Comparison of ENCODE assay signal across 9 cellular contexts in the genomic region with DNA sequence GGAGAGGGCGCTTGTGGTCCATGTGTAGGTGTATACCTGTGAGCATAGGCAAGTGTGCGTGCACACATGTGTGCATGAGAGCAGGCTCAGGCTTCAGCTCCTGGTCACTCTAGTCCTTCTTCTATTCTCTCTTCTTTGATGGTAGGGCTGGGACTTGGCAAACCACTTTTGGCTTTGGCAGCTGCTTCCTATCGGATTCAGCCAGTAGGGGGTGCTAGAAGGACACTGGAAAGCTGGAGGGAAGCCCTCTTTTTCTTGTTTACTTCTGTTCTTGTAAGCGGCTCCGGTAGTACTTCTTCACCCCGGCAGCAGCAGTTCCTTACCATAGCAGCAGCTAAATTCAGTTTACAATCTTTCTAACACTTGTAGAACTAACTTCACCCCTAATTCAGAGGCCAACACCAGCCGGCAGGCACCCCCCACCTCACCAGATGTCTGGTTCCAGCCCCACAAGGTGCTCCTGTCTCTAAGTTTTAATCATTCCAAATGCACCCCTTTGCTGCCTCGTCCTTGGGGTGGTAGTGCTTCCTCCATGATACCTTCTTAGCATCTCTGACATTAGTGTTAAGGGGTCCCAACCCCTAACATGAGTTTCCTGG. TPM values are rescaled to one million over a fixed set of nuclear protein-coding genes. Genes with fewer than 3 reads are reported as not detected.
DNase-seq lines count a peak whose midpoint lies in the region; ATAC-seq and TF ChIP-seq lines count a peak whose summit lies in the region.
"Had no signal": no experiment of that assay in that cellular context is flagged by ENCODE, and none has a peak within 500 bp of the region (broad histone marks: within the 10 kb centered on the region; RNA-seq: fewer than 3 reads in every experiment).

No MANE protein-coding gene starts in this region.

- H3K27me3 Mint-ChIP-seq in CD4-positive, CD25-positive, alpha-beta regulatory T cell: no peaks in the 10 kb centered on the region
- H3K27me3 Mint-ChIP-seq in glutamatergic neuron (ENCODE audit: unreplicated experiment): peaks cover 12% of the 10 kb centered on the region

- H3K9me3 Mint-ChIP-seq in CD4-positive, CD25-positive, alpha-beta regulatory T cell: no peaks in the 10 kb centered on the region
- peaks cover 2% of the 10 kb centered on the region for H3K9me3 Mint-ChIP-seq in glutamatergic neuron (ENCODE audit: unreplicated experiment)

- H3K36me3 Mint-ChIP-seq in CD4-positive, CD25-positive, alpha-beta regulatory T cell: no peaks in the 10 kb centered on the region
- no peaks in the 10 kb centered on the region for H3K36me3 Mint-ChIP-seq in glutamatergic neuron (ENCODE audit: unreplicated experiment)

- no peaks in the 10 kb centered on the region for H3K9me3 ChIP-seq in CD4-positive, CD25-positive, alpha-beta regulatory T cell (ENCODE audit: control insufficient read depth in 2 of 2, low read length in 2 of 2)
- H3K9me3 ChIP-seq in HAP-1: peaks cover 5% of the 10 kb centered on the region; the same call in 1 of the 2 replicates
- 0 out of 2 replicates have a peak, but pooled peaks cover 2% of the 10 kb centered on the region for H3K9me3 ChIP-seq in OCI-LY1 (ENCODE audit: low read length)

- peaks cover 0 to 5% (median 1%) of the 10 kb centered on the region in 4 donors for H3K4me1 Mint-ChIP-seq in CD4-positive, CD25-positive, alpha-beta regulatory T cell
- peaks cover 3% of the 10 kb centered on the region for H3K4me1 Mint-ChIP-seq in glutamatergic neuron (ENCODE audit: low read depth, unreplicated experiment)

- no peak overlapping the region for H3K4me3 ChIP-seq in CD4-positive, CD25-positive, alpha-beta regulatory T cell (ENCODE audit: low read depth, low read length)
- H3K4me3 ChIP-seq in HAP-1: no peak overlapping the region
- no peak overlapping the region for H3K4me3 ChIP-seq in OCI-LY1 (ENCODE audit: low read depth, low read length, poor library complexity, severe bottlenecking)
- H3K4me3 ChIP-seq: skin epidermis had no signal

- no peaks in the 10 kb centered on the region for H3K9me2 ChIP-seq in OCI-LY1 (ENCODE audit: low read depth, low read length)

- H2AFZ ChIP-seq in OCI-LY1 (ENCODE audit: low read length): no peak overlapping the region

- no peaks in the 10 kb centered on the region for H3K27me3 ChIP-seq in CD4-positive, CD25-positive, alpha-beta regulatory T cell (ENCODE audit: control insufficient read depth, insufficient read depth, low read length)
- H3K27me3 ChIP-seq in HAP-1 (ENCODE audit: low read depth) (no peaks in the 10 kb centered on the region), OCI-LY1 (ENCODE audit: insufficient read depth, low read length) (no peaks in the 10 kb centered on the region)

- H3K4me1 ChIP-seq in CD4-positive, CD25-positive, alpha-beta regulatory T cell (ENCODE audit: control insufficient read depth, insufficient read depth, low read length, poor library complexity, severe bottlenecking): peaks cover 5% of the 10 kb centered on the region
- H3K4me1 ChIP-seq in HAP-1: no peaks in the 10 kb centered on the region
- H3K4me1 ChIP-seq in OCI-LY1 (ENCODE audit: insufficient read depth, low read length, severe bottlenecking): no peaks in the 10 kb centered on the region

- no peak for ATAC-seq in CD4-positive, CD25-positive, alpha-beta regulatory T cell (ENCODE audit: low read depth in 2 of 2)
- ATAC-seq in HG03039 (IDR thresholded peaks at IDR 0.05; ENCODE audit: unreplicated experiment): no peak

- peak; percentile 83 for TF ChIP-seq CTCF in OCI-LY1 (IDR thresholded peaks at IDR 0.05; ENCODE audit: low read length)
- TF ChIP-seq CTCF in glutamatergic neuron (IDR thresholded peaks at IDR 0.05; ENCODE audit: partially characterized antibody, unreplicated experiment): peak; percentile 77

- H3K79me2 ChIP-seq in OCI-LY1 (ENCODE audit: insufficient read depth, low read length): no peaks in the 10 kb centered on the region

- H3K27ac Mint-ChIP-seq in CD4-positive, CD25-positive, alpha-beta regulatory T cell: peak overlapping the region in 1 of 3 donors; percentile 52
- H3K27ac Mint-ChIP-seq in glutamatergic neuron (ENCODE audit: unreplicated experiment): no peak overlapping the region

- H3F3A ChIP-seq in OCI-LY1 (ENCODE audit: insufficient read depth, low read length): no peaks in the 10 kb centered on the region

- no peak overlapping the region for H3K4me2 ChIP-seq in OCI-LY1 (ENCODE audit: low read length)

- in situ Hi-C loops in HAP-1 (cut with MboI; ENCODE audit: low sequenced_read_pairs): loop anchor here (10.0 kb wide), 1 partner anchor 393 kb away; no protein-coding TSS in a partner anchor

- no peak overlapping the region for H3K9ac ChIP-seq in OCI-LY1 (ENCODE audit: low read length)

- no peak overlapping the region for H3K4me3 Mint-ChIP-seq in CD4-positive, CD25-positive, alpha-beta regulatory T cell
- H3K4me3 Mint-ChIP-seq in glutamatergic neuron (ENCODE audit: unreplicated experiment): no peak overlapping the region

- H3K27ac ChIP-seq in CD4-positive, CD25-positive, alpha-beta regulatory T cell (ENCODE audit: insufficient read depth, low read length, poor library complexity, severe bottlenecking): no peak overlapping the region
- H3K27ac ChIP-seq in OCI-LY1 (ENCODE audit: low read depth, low read length, poor library complexity, severe bottlenecking): no peak overlapping the region
- H3K27ac ChIP-seq: skin epidermis had no signal

- no peaks in the 10 kb centered on the region for H4K20me1 ChIP-seq in OCI-LY1 (ENCODE audit: insufficient read depth, low read length)

- peak in 2 of 3 donors; percentile 33 to 70 for DNase-seq in CD4-positive, CD25-positive, alpha-beta regulatory T cell
- peak; percentile 30 to 80 for DNase-seq in HAP-1 (ENCODE audit: low spot score in 2 of 2)
- peak; percentile 75 to 79 for DNase-seq in activated T-cell treated with anti-CD3 and anti-CD28 coated beads, Interleukin-2, amount 50 U/mL, for 48 hours
- peak; percentile 75 for DNase-seq in glutamatergic neuron
- DNase-seq in stimulated activated CD4-positive, alpha-beta T cell treated with anti-CD3 and anti-CD28 coated beads, Interleukin-1b, Interleukin-23, amount 100 ng/mL, for 48 hours: peak; percentile 64
- DNase-seq in HPDE6-E6E7 (ENCODE audit: extremely low spot score): no peak

- no peaks in the 10 kb centered on the region for H3K36me3 ChIP-seq in CD4-positive, CD25-positive, alpha-beta regulatory T cell (ENCODE audit: control insufficient read depth, insufficient read depth, low read length)
- no peaks in the 10 kb centered on the region for H3K36me3 ChIP-seq in HAP-1 (replicated peaks)
- no peaks in the 10 kb centered on the region for H3K36me3 ChIP-seq in OCI-LY1 (ENCODE audit: insufficient read depth, low read length)

RNA-seq across cellular contexts. Expression of a gene that starts 25.1 kb away (rescaled TPM):
- 17.0 TPM for total RNA-seq in CD4-positive, CD25-positive, alpha-beta regulatory T cell
- polyA plus RNA-seq in CD4-positive, CD25-positive, alpha-beta regulatory T cell: 10 to 100 TPM; 37.8 to 82.8 (median 69.4) TPM
- 5.2 TPM for total RNA-seq in glutamatergic neuron (ENCODE audit: unreplicated experiment)

RNA-seq across cellular contexts. Expression of a gene that starts 43.2 kb away (rescaled TPM):
- 7.4 TPM for total RNA-seq in CD4-positive, CD25-positive, alpha-beta regulatory T cell
- 10 to 100 TPM; 11.5 to 17.3 (median 15.2) TPM for polyA plus RNA-seq in CD4-positive, CD25-positive, alpha-beta regulatory T cell
- total RNA-seq in glutamatergic neuron (ENCODE audit: unreplicated experiment): 25.8 TPM
